Comparison of ENCODE assay signal across 10 cellular contexts in the genomic region with DNA sequence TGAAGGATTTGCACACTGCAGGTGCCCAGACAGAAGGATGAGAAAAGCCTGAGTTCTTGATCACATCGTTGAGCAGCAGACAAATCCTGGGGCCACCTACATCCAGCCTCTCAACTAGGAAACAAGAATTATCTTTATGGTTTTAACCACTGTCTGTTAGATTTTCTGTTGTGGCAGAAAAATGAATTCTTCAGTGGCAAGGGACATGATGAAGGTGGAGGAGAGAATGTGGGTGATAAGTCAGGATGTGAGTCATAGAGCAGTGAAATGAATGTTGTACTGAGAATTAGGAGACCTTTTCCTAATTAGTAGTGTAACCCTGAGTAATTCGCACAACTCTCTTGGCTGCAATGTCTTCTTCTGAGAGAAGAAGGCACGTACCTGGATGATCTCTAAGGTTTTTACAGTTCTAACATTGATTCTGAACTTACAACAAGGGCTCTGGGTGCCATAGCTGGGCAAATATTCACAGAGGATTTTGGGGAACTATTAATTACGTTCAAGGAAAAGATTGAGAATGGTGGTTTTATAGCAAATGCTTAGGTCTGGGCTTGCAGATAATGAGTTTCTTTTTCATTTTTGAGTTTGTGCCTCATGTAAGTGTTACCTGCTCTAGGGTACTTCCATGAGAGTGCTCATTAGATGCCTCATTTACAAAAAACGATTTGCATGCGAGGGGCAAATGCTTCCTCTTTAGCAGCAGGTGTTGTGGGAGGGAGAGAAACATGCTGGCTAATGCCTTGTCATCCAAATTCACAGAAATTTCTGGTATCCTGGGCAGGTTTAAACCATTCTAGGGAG.
DNase-seq lines count a peak whose midpoint lies in the region; ATAC-seq, FAIRE-seq and TF ChIP-seq lines count a peak whose summit lies in the region.
"Had no signal": no experiment of that assay in that cellular context is flagged by ENCODE, and none has a peak within 500 bp of the region (broad histone marks: within the 10 kb centered on the region; RNA-seq: fewer than 3 reads in every experiment).

No MANE protein-coding gene starts in this region.

- FAIRE-seq in small intestine (lab: Jason Lieb, UNC), result no peak
- FAIRE-seq: A549 had no signal

- no peaks in the 10 kb centered on the region for H3K4me1 ChIP-seq in small intestine (ENCODE audit: control insufficient read depth in 2 of 2, insufficient read depth in 1 of 2, low read depth in 1 of 2, low read length in 1 of 2)
- H3K4me1 ChIP-seq: A549 had no signal

- H3K36me3 ChIP-seq in small intestine (ENCODE audit: control insufficient read depth in 2 of 2, insufficient read depth in 2 of 2, low read length in 2 of 2), result no peaks in the 10 kb centered on the region

- DNase-seq in NCI-H345 (lab: John Stamatoyannopoulos, UW) (peak; percentile 1), NCI-H345 treated with DMSO at 0.1 percent for 48 hours (lab: John Stamatoyannopoulos, UW; ENCODE audit: unreplicated experiment) (no peak), NCI-H446 (lab: John Stamatoyannopoulos, UW) (no peak), small intestine (no peak)
- peak; percentile 48 for DNase-seq in T-helper 2 cell treated with Interferon-gamma antibody and Interleukin-4, amounts not matched to agents 5 μg/mL and 100 μg/mL, for 36 hours (ENCODE audit: low spot score)
- no peak for DNase-seq in activated CD8-positive, alpha-beta memory T cell treated with anti-CD3 and anti-CD28 coated beads for 24 hours
- DNase-seq: left cardiac atrium had no signal

- H3K27me3 ChIP-seq in small intestine (ENCODE audit: control insufficient read depth in 2 of 2, insufficient read depth in 2 of 2, low read length in 2 of 2), result no peaks in the 10 kb centered on the region

- no peaks in the 10 kb centered on the region for H3K36me3 Mint-ChIP-seq in T-helper 2 cell treated with Interferon-gamma antibody and Interleukin-4, amounts not matched to agents 5 μg/mL and 100 μg/mL, for 36 hours (ENCODE audit: low read depth)
- H3K36me3 Mint-ChIP-seq in nephron (ENCODE audit: low read depth), result no peaks in the 10 kb centered on the region

- peak overlapping the region; percentile 86 for H3K27ac Mint-ChIP-seq in T-helper 2 cell treated with Interferon-gamma antibody and Interleukin-4, amounts not matched to agents 5 μg/mL and 100 μg/mL, for 36 hours
- H3K27ac Mint-ChIP-seq in nephron, result peak overlapping the region in 2 of 3 experiments; percentile 90 to 99

- no peaks in the 10 kb centered on the region for H3K9me3 ChIP-seq in small intestine (ENCODE audit: control insufficient read depth, low read depth)
- H3K9me3 ChIP-seq: A549 had no signal

- H3K9me3 Mint-ChIP-seq in T-helper 2 cell treated with Interferon-gamma antibody and Interleukin-4, amounts not matched to agents 5 μg/mL and 100 μg/mL, for 36 hours, result peaks cover 4% of the 10 kb centered on the region
- peaks cover 6% of the 10 kb centered on the region for H3K9me3 Mint-ChIP-seq in nephron

- peaks cover 35% of the 10 kb centered on the region for H3K4me1 Mint-ChIP-seq in T-helper 2 cell treated with Interferon-gamma antibody and Interleukin-4, amounts not matched to agents 5 μg/mL and 100 μg/mL, for 36 hours (ENCODE audit: low read depth)
- peaks cover 66% of the 10 kb centered on the region for H3K4me1 Mint-ChIP-seq in nephron

- no peak overlapping the region for H3K4me3 ChIP-seq in small intestine (ENCODE audit: low read depth in 1 of 2, low read length in 2 of 2)
- H3K4me3 ChIP-seq: A549 had no signal

- no peaks in the 10 kb centered on the region for H3K27me3 Mint-ChIP-seq in T-helper 2 cell treated with Interferon-gamma antibody and Interleukin-4, amounts not matched to agents 5 μg/mL and 100 μg/mL, for 36 hours (ENCODE audit: low read depth)
- H3K27me3 Mint-ChIP-seq in nephron (ENCODE audit: low read depth), result no peaks in the 10 kb centered on the region

- no peak overlapping the region for H3K27ac ChIP-seq in small intestine (ENCODE audit: low read depth in 1 of 2, low read length in 1 of 2)
- H3K27ac ChIP-seq: A549 had no signal

- peak overlapping the region; percentile 75 for H3K4me3 Mint-ChIP-seq in T-helper 2 cell treated with Interferon-gamma antibody and Interleukin-4, amounts not matched to agents 5 μg/mL and 100 μg/mL, for 36 hours
- no peak overlapping the region for H3K4me3 Mint-ChIP-seq in nephron

- TF ChIP-seq CTCF in nephron (IDR thresholded peaks at IDR 0.05; ENCODE audit: unreplicated experiment in 3 of 3), result no peak

- ATAC-seq in HG02885 (IDR thresholded peaks at IDR 0.05; ENCODE audit: poor library complexity, unreplicated experiment), result peak; percentile 72
- ATAC-seq: A549 had no signal

- WGBS in small intestine, 3 donors, result 54 to 76% (median 65%) methylated on average over 6 of the region's 6 CpGs

Comparison
In these comparisons a context has a peak if more than half of its experiments do, and no peak if none do; other contexts are left out.
1. DNase-seq: peak in NCI-H345 (single experiment) and T-helper 2 cell treated with Interferon-gamma antibody and Interleukin-4, amounts not matched to agents 5 μg/mL and 100 μg/mL, for 36 hours (single experiment); none in NCI-H345 treated with DMSO at 0.1 percent for 48 hours (single experiment), NCI-H446 (0 of 2), small intestine (single experiment) and activated CD8-positive, alpha-beta memory T cell treated with anti-CD3 and anti-CD28 coated beads for 24 hours (single experiment).